8 cellular contexts compared by ENCODE assay signal in the genomic region with DNA sequence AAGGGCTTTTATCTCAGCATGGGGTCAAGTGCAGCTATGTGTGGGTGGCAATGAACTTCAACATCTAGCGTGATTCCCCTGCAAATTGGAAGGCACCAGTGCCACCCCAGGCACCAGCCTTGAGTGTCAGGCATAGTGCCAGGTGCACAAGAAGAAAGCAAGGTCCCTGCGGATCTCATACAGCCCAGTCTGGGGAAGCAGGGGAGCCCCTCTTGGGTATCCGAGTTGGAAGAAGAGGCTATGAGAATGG.
DNase-seq lines count a peak whose midpoint lies in the region; ATAC-seq, FAIRE-seq and TF ChIP-seq lines count a peak whose summit lies in the region.

No MANE protein-coding gene starts in this region.

- no peak overlapping the region for H2BK5ac ChIP-seq in H9 (ENCODE audit: insufficient read length, low read length)

- H2BK120ac ChIP-seq in H9 (ENCODE audit: low read depth, low read length, poor library complexity, severe bottlenecking): no peak overlapping the region

- H3K36me3 ChIP-seq in hepatocyte (replicated peaks; ENCODE audit: insufficient read depth, low read depth): no peaks in the 10 kb centered on the region
- H3K36me3 ChIP-seq in skeletal muscle tissue (ENCODE audit: control insufficient read depth in 3 of 3, insufficient read depth in 3 of 3, low read length in 3 of 3): no peaks in the 10 kb centered on the region

- H2AFZ ChIP-seq in H9 (ENCODE audit: low read length): no peak overlapping the region
- peak overlapping the region; percentile 10 for H2AFZ ChIP-seq in hepatocyte

- H3K4me2 ChIP-seq in H9 (ENCODE audit: insufficient read depth, insufficient read length, low read length) (peak overlapping the region; percentile 70), hepatocyte (peak overlapping the region; percentile 79)

- H3K56ac ChIP-seq in H9 (ENCODE audit: insufficient read length, low read depth, low read length): no peak overlapping the region

- no peaks in the 10 kb centered on the region for H3K9me2 ChIP-seq in hepatocyte (replicated peaks; ENCODE audit: insufficient read depth)

- H3K27ac ChIP-seq in H9 (ENCODE audit: insufficient read length, low read depth, low read length) (no peak overlapping the region), hepatocyte (peak overlapping the region; percentile 87), skeletal muscle tissue (ENCODE audit: low read depth, low read length) (peak overlapping the region; percentile 88)

- no peak overlapping the region for H2BK15ac ChIP-seq in H9 (ENCODE audit: low read depth, low read length)

- H3K14ac ChIP-seq in H9 (ENCODE audit: insufficient read depth, low read length): no peak overlapping the region

- no peak for DNase-seq in H9
- DNase-seq in WTC11 (ENCODE audit: low spot score): no peak
- DNase-seq in hepatocyte (ENCODE audit: low spot score): no peak
- no peak for DNase-seq in D721Med (ENCODE audit: insufficient read length, low spot score)

- peak overlapping the region; percentile 5 for H3K9ac ChIP-seq in H9 (ENCODE audit: extremely low read depth, insufficient read length, low read length)
- peak overlapping the region; percentile 83 to 94 (median 84) for H3K9ac ChIP-seq in skeletal muscle tissue (ENCODE audit: low read depth in 1 of 3, low read length in 3 of 3)

- H3K4me1 ChIP-seq in H9 (ENCODE audit: insufficient read depth, low read length): peaks cover 2% of the 10 kb centered on the region; the same call in 1 of the 2 replicates
- peaks cover 13% of the 10 kb centered on the region for H3K4me1 ChIP-seq in hepatocyte (ENCODE audit: insufficient read depth)
- peaks cover 21 to 26% (median 25%) of the 10 kb centered on the region in 3 donors for H3K4me1 ChIP-seq in skeletal muscle tissue (ENCODE audit: control insufficient read depth in 3 of 3, insufficient read depth in 3 of 3, low read length in 3 of 3)

- H4K8ac ChIP-seq in H9 (replicated peaks; ENCODE audit: insufficient read length, low read depth, low read length): no peak overlapping the region

- H2AK5ac ChIP-seq in H9 (ENCODE audit: insufficient read length, low read length): no peak overlapping the region

- H3K18ac ChIP-seq in H9 (ENCODE audit: insufficient read length, low read depth, low read length): peak overlapping the region; percentile 59

- H3K27me3 Mint-ChIP-seq in H9 (ENCODE audit: low read depth): peaks cover 20% of the 10 kb centered on the region
- no peaks in the 10 kb centered on the region; the same call in 1 of the 2 replicates for H3K27me3 Mint-ChIP-seq in WTC11 (ENCODE audit: low read depth)

- no peak overlapping the region for H3K23ac ChIP-seq in H9 (ENCODE audit: insufficient read length, low read depth, low read length)

- CTCF ChIA-PET in WTC11 (lab: Charles Lee): interaction anchor here (0.8 to 3.6 kb wide), 16 partner anchors 10 to 934 kb away, joined by 3 to 44 read pairs (median 4); partner anchors contain the start of gene POLR3A

- no peak for FAIRE-seq in D721Med (lab: Jason Lieb, UNC)

- H3K9me3 ChIP-seq in H9 (ENCODE audit: control insufficient read depth, low read depth, low read length): no peaks in the 10 kb centered on the region
- no peaks in the 10 kb centered on the region for H3K9me3 ChIP-seq in hepatocyte (ENCODE audit: low read depth)
- H3K9me3 ChIP-seq in skeletal muscle tissue (ENCODE audit: control insufficient read depth in 3 of 3, low read length in 3 of 3): no peaks in the 10 kb centered on the region

- no peak overlapping the region for H2BK20ac ChIP-seq in H9 (ENCODE audit: low read depth, low read length, poor library complexity, severe bottlenecking)

- no peak overlapping the region for H2BK12ac ChIP-seq in H9 (ENCODE audit: insufficient read length, low read depth, low read length)

- ATAC-seq in WTC11 (no peak), GM21367 (IDR thresholded peaks at IDR 0.05; ENCODE audit: unreplicated experiment) (no peak), GM21786 (IDR thresholded peaks at IDR 0.05; ENCODE audit: unreplicated experiment) (no peak), HG02759 (IDR thresholded peaks at IDR 0.05; ENCODE audit: unreplicated experiment) (no peak)

- peak overlapping the region; percentile 82 to 84 for H3K4me3 Mint-ChIP-seq in H9
- peak overlapping the region; percentile 82 for H3K4me3 Mint-ChIP-seq in WTC11

- peak overlapping the region; percentile 20 for H3K4me3 ChIP-seq in hepatocyte
- H3K4me3 ChIP-seq in skeletal muscle tissue (ENCODE audit: low read length in 3 of 3): peak overlapping the region; percentile 71 to 85 (median 82)

- no peak for TF ChIP-seq CTCF in H9 (conservative IDR thresholded peaks at IDR 0.05)
- no peak for TF ChIP-seq CTCF in WTC11 (IDR thresholded peaks at IDR 0.05)
- TF ChIP-seq CTCF in hepatocyte (IDR thresholded peaks at IDR 0.05; ENCODE audit: poor library complexity): no peak
- no peak for TF ChIP-seq CTCF in D721Med (IDR thresholded peaks at IDR 0.05; ENCODE audit: insufficient read depth, missing control alignments)

- H4K20me1 ChIP-seq in H9 (ENCODE audit: control insufficient read depth, insufficient read depth, insufficient read length) (no peaks in the 10 kb centered on the region), hepatocyte (ENCODE audit: insufficient read depth, poor library complexity, severe bottlenecking) (no peaks in the 10 kb centered on the region)

- no peak overlapping the region for H4K91ac ChIP-seq in H9 (ENCODE audit: insufficient read length, low read depth, low read length)

- H3K79me1 ChIP-seq in H9 (ENCODE audit: insufficient read depth, low read depth, low read length, poor library complexity, severe bottlenecking): no peaks in the 10 kb centered on the region

- H3K36me3 Mint-ChIP-seq in H9 (ENCODE audit: insufficient read depth in 1 of 3, low read depth in 3 of 3): no peaks in the 10 kb centered on the region
- H3K36me3 Mint-ChIP-seq in WTC11: no peaks in the 10 kb centered on the region

- no peaks in the 10 kb centered on the region; a peak in 1 of 5 replicates for H3K9me3 Mint-ChIP-seq in H9
- peaks cover 16% of the 10 kb centered on the region for H3K9me3 Mint-ChIP-seq in WTC11

- no peak overlapping the region for H3T11ph ChIP-seq in H9 (ENCODE audit: low read length)

- H3K4me1 Mint-ChIP-seq in H9 (peaks cover 29 to 31% of the 10 kb centered on the region in 2 experiments), WTC11 (peaks cover 31% of the 10 kb centered on the region)

- H3K27ac Mint-ChIP-seq in H9 (peak overlapping the region; percentile 84 to 95 (median 88)), WTC11 (peak overlapping the region; percentile 85)

- POLR2A ChIA-PET in WTC11 (lab: Charles Lee): interaction anchor here (0.6 to 1.1 kb wide), 2 partner anchors 9 to 105 kb away, joined by 3 read pairs; no protein-coding TSS in a partner anchor

- no peak overlapping the region for H3K4ac ChIP-seq in H9 (ENCODE audit: low read depth, low read length)

- H3K79me2 ChIP-seq in H9 (ENCODE audit: insufficient read depth, low read length): no peaks in the 10 kb centered on the region
- no peaks in the 10 kb centered on the region for H3K79me2 ChIP-seq in hepatocyte

- WGBS in H9 (ENCODE audit: extremely low coverage, insufficient read length, low lambda C conversion rate): no CpG with 5 or more reads among the region's 3 CpGs
- 18% methylated on average over 3 of the region's 3 CpGs for WGBS in hepatocyte (ENCODE audit: low lambda C conversion rate, missing lambda C conversion rate)

- no peak overlapping the region for H4K5ac ChIP-seq in H9 (ENCODE audit: insufficient read length, low read depth, low read length)

- no peaks in the 10 kb centered on the region for H3K27me3 ChIP-seq in H9 (ENCODE audit: insufficient read depth, low read length)
- no peaks in the 10 kb centered on the region for H3K27me3 ChIP-seq in hepatocyte
- no peaks in the 10 kb centered on the region for H3K27me3 ChIP-seq in skeletal muscle tissue (ENCODE audit: control insufficient read depth in 3 of 3, insufficient read depth in 3 of 3, low read length in 3 of 3)

- no peaks in the 10 kb centered on the region for H3K23me2 ChIP-seq in H9 (ENCODE audit: insufficient read length, low read depth, low read length, poor library complexity, severe bottlenecking)

TF ChIP-seq in WTC11, 78 proteins besides CTCF, POLR2A, EP300 and RAD21 (continues in another document):
- no peak for TF ChIP-seq TEAD4 (CRISPR knock-in tag; IDR thresholded peaks at IDR 0.05)
- TF ChIP-seq GABPB1 (CRISPR knock-in tag; IDR thresholded peaks at IDR 0.05): no peak
- no peak for TF ChIP-seq MYBL2 (CRISPR knock-in tag; IDR thresholded peaks at IDR 0.05)
- TF ChIP-seq FOXP4 (CRISPR knock-in tag; IDR thresholded peaks at IDR 0.05): no peak
